In genomic region chr9:15178621-15179020, GRCh38 we compare ENCODE assay signal across 24 cellular contexts.
"Had no signal": no experiment of that assay in that cellular context is flagged by ENCODE, and none has a peak within 500 bp of the region (broad histone marks: within the 10 kb centered on the region; RNA-seq: fewer than 3 reads in every experiment).

No MANE protein-coding gene starts in this region.

- H3K4me1 ChIP-seq: lower lobe of right lung, right lobe of liver, tibial artery had no signal

- DNase-seq: activated B cell treated with CpG ODN at 0.5 μM for 24 hours; activated CD4-positive, alpha-beta T cell treated with anti-CD3 and anti-CD28 coated beads for 36 hours; activated CD4-positive, alpha-beta T cell treated with anti-CD3 and anti-CD28 coated beads, Interleukin-2, amount 50 U/mL, for 4 hours; activated CD8-positive, alpha-beta memory T cell treated with anti-CD3 and anti-CD28 coated beads, Interleukin-2, amount 50 U/mL, for 48 hours; activated naive CD4-positive, alpha-beta T cell treated with Interleukin-2 at 50 U/mL for 16 hours; activated naive CD8-positive, alpha-beta T cell treated with anti-CD3 and anti-CD28 coated beads, Interleukin-2, amount 10 ng/mL, durations not matched to agents 7 days and 5 days; activated T-cell treated with anti-CD3 and anti-CD28 coated beads, Interleukin-2, amount 50 U/mL, for 48 hours; amniotic stem cell; effector CD4-positive, alpha-beta T cell; erythroblast; foreskin fibroblast; immature natural killer cell; lower lobe of right lung; mesendoderm; mucosa of descending colon; nephron progenitor cell; posterior cingulate gyrus; right lobe of liver; stimulated activated CD4-positive, alpha-beta T cell treated with anti-CD3 and anti-CD28 coated beads, Interleukin-1b, Interleukin-23, amount 100 ng/mL, for 48 hours; T1000; tibial artery had no signal

- H3K4me3 ChIP-seq: hepatocyte, lower lobe of right lung, mucosa of descending colon, right lobe of liver, skin epidermis, tibial artery had no signal

- H3K9me3 ChIP-seq: lower lobe of right lung, mucosa of descending colon, right lobe of liver, tibial artery had no signal

- ATAC-seq: activated CD4-positive, alpha-beta T cell treated with anti-CD3 and anti-CD28 coated beads for 36 hours; left lobe of liver; lower lobe of right lung; mucosa of descending colon; right lobe of liver had no signal

- H3K27me3 ChIP-seq: hepatocyte, right lobe of liver, tibial artery had no signal

- H3K27ac ChIP-seq: hepatocyte, lower lobe of right lung, right lobe of liver, skin epidermis, tibial artery had no signal
